In the genomic region with DNA sequence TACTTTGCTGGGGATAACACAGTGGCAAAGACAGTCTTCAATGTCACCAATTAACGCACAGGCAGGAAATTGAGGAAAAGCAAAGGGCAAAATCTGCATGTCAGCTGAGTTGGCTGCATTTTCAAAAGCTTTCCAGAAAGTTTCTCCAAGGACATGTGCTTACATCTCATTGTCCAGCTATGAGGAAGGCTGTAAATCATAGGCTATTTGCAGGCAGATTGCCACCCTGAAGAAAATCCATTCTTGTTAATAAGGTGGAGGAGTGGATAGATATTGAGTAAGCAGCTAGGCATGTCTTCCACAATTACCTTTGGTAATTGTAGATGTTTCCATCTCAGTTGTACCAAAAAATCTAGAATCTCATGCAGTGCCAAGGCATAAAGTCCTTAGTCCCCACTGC, we compare ENCODE assay signal across 2 cellular contexts.
TF ChIP-seq lines count a peak whose summit lies in the region.

No MANE protein-coding gene starts in this region.

TF ChIP-seq in IMR-90, 13 proteins besides CTCF, POLR2A, EP300 and RAD21 (continued from another document):
- TF ChIP-seq FOS (IDR thresholded peaks at IDR 0.05; ENCODE audit: low read depth, low read length), result no peak
- TF ChIP-seq, protein P1, sequence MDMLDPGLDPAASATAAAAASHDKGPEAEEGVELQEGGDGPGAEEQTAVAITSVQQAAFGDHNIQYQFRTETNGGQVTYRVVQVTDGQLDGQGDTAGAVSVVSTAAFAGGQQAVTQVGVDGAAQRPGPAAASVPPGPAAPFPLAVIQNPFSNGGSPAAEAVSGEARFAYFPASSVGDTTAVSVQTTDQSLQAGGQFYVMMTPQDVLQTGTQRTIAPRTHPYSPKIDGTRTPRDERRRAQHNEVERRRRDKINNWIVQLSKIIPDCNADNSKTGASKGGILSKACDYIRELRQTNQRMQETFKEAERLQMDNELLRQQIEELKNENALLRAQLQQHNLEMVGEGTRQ (IDR thresholded peaks at IDR 0.05; ENCODE audit: low read depth, low read length), result no peak
TF ChIP-seq in IMR-90: peak in this region for 0.

TF ChIP-seq in H1, 55 proteins besides CTCF, POLR2A, EP300 and RAD21:
- TF ChIP-seq SIRT6 (IDR thresholded peaks at IDR 0.05; ENCODE audit: low read length), result no peak
- TF ChIP-seq CHD1 (IDR thresholded peaks at IDR 0.05; ENCODE audit: low read depth, low read length), result no peak
- no peak for TF ChIP-seq BCL11A (IDR thresholded peaks at IDR 0.05; ENCODE audit: low read depth in 2 of 2, low read length in 2 of 2)
- TF ChIP-seq PHF8 (conservative IDR thresholded peaks at IDR 0.05; ENCODE audit: low read depth, low read length), result no peak
- TF ChIP-seq BACH1 (IDR thresholded peaks at IDR 0.05; ENCODE audit: low read length), result no peak
- no peak for TF ChIP-seq CTBP2 (IDR thresholded peaks at IDR 0.05; ENCODE audit: borderline replicate concordance, insufficient read depth, insufficient read length, low read length)
- no peak for TF ChIP-seq RNF2 (IDR thresholded peaks at IDR 0.05; ENCODE audit: borderline replicate concordance, low read depth, low read length, missing control alignments, poor library complexity, severe bottlenecking)
- TF ChIP-seq TCF12 (IDR thresholded peaks at IDR 0.05; ENCODE audit: low read depth, low read length), result no peak
- no peak for TF ChIP-seq SP2 (IDR thresholded peaks at IDR 0.05; ENCODE audit: low read length)
- TF ChIP-seq, protein P2, sequence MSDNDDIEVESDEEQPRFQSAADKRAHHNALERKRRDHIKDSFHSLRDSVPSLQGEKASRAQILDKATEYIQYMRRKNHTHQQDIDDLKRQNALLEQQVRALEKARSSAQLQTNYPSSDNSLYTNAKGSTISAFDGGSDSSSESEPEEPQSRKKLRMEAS (IDR thresholded peaks at IDR 0.05), result no peak
- TF ChIP-seq, protein P3, sequence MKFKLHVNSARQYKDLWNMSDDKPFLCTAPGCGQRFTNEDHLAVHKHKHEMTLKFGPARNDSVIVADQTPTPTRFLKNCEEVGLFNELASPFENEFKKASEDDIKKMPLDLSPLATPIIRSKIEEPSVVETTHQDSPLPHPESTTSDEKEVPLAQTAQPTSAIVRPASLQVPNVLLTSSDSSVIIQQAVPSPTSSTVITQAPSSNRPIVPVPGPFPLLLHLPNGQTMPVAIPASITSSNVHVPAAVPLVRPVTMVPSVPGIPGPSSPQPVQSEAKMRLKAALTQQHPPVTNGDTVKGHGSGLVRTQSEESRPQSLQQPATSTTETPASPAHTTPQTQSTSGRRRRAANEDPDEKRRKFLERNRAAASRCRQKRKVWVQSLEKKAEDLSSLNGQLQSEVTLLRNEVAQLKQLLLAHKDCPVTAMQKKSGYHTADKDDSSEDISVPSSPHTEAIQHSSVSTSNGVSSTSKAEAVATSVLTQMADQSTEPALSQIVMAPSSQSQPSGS (IDR thresholded peaks at IDR 0.05; ENCODE audit: low read length), result no peak
- TF ChIP-seq SP4 (IDR thresholded peaks at IDR 0.05; ENCODE audit: low read length), result no peak
- TF ChIP-seq NANOG (IDR thresholded peaks at IDR 0.05; ENCODE audit: insufficient read depth, low read depth, low read length, poor library complexity, severe bottlenecking), result no peak
- TF ChIP-seq POU5F1 (IDR thresholded peaks at IDR 0.05; ENCODE audit: low read depth, low read length), result no peak
- no peak for TF ChIP-seq EZH2 (IDR thresholded peaks at IDR 0.05; ENCODE audit: low read depth, low read length, severe bottlenecking)
TF ChIP-seq in H1: peak in this region for 0.
